ENCODE assay signal across 10 cellular contexts in the genomic region with DNA sequence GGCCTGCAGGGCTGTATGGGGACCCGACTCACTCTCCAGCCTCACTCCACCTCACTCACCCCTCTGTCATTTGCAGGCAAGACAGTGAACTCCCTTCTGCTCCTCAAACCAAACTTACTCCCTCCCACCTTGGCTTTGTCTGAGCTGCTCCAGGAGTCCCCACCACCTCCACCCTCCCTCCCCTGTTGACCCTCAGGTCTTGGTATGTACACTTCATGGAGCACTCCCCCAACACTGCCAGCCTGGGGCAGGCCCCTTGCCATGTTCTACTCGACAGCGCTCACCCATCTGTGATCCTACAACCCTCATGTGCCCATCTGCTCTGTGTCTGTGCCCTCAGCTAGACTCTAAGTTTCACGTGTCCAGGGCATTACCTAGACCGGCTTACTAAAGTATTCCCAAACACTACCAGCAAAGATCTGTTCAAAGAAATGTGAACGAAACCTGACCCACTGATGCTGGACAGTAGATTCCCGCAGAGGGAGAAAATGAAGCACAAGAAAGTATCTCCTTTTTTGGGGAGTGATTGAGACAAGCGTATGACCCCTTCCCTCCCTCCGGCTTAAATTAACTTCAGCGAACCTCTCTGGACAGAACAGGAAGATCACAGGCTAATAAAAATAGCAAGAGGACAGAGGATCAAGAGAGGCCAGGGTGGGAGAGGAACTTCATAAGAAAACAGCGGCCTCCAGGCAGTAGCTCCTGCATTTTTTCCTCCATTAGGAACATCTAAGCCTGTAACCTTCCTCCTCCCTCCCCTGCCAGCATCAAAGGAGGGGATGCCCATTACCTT.
A peak's percentile ranks its signal among the peaks of the same experiment; 100 is the strongest.
DNase-seq lines count a peak whose midpoint lies in the region; ATAC-seq and TF ChIP-seq lines count a peak whose summit lies in the region.
"Had no signal": no experiment of that assay in that cellular context is flagged by ENCODE, and none has a peak within 500 bp of the region (broad histone marks: within the 10 kb centered on the region; RNA-seq: fewer than 3 reads in every experiment).

No MANE protein-coding gene starts in this region.

- 97% methylated on average over 11 of the region's 11 CpGs for WGBS in thymus

- H3K4me1 ChIP-seq in lower lobe of right lung (peaks cover 28% of the 10 kb centered on the region), thymus (ENCODE audit: control insufficient read depth, insufficient read depth, low read length) (peaks cover 15% of the 10 kb centered on the region), HAP-1 (no peaks in the 10 kb centered on the region)

- intact Hi-C loops in lower lobe of right lung (cut with DNase I), result no loop called here

- no peaks in the 10 kb centered on the region for H3K9me3 ChIP-seq in lower lobe of right lung
- no peaks in the 10 kb centered on the region for H3K9me3 ChIP-seq in thymus (ENCODE audit: control insufficient read depth)
- no peaks in the 10 kb centered on the region for H3K9me3 ChIP-seq in HAP-1

- H3K4me3 ChIP-seq in astrocyte of the spinal cord (ENCODE audit: low read depth, low read length), result no peak overlapping the region
- no peak overlapping the region for H3K4me3 ChIP-seq in lower lobe of right lung
- H3K4me3 ChIP-seq in thymus (ENCODE audit: low read length), result no peak overlapping the region
- H3K4me3 ChIP-seq in HAP-1, result no peak overlapping the region

- H3K27me3 ChIP-seq in lower lobe of right lung (ENCODE audit: low read depth), result no peaks in the 10 kb centered on the region
- H3K27me3 ChIP-seq in thymus (ENCODE audit: control insufficient read depth, insufficient read depth), result no peaks in the 10 kb centered on the region
- peaks cover 11% of the 10 kb centered on the region for H3K27me3 ChIP-seq in HAP-1 (ENCODE audit: low read depth)

- H3K9me3 Mint-ChIP-seq in HFFc6, result no peaks in the 10 kb centered on the region
- H3K9me3 Mint-ChIP-seq: activated naive CD4-positive, alpha-beta T cell treated with anti-CD3 and anti-CD28 coated beads, Interleukin-2, amount 50 U/mL, for 24 hours had no signal

- no peaks in the 10 kb centered on the region for H3K36me3 ChIP-seq in lower lobe of right lung
- peaks cover 15% of the 10 kb centered on the region for H3K36me3 ChIP-seq in thymus (ENCODE audit: control insufficient read depth, insufficient read depth)
- no peaks in the 10 kb centered on the region for H3K36me3 ChIP-seq in HAP-1 (replicated peaks)

- peak overlapping the region; percentile 92 for H3K27ac Mint-ChIP-seq in HFFc6

- H3K36me3 Mint-ChIP-seq in HFFc6 (ENCODE audit: low read depth), result peaks cover 29% of the 10 kb centered on the region

- ATAC-seq in lower lobe of right lung (peak; percentile 4 to 22), GM21576 (IDR thresholded peaks at IDR 0.05; ENCODE audit: unreplicated experiment) (no peak), HG03439 (IDR thresholded peaks at IDR 0.05; ENCODE audit: unreplicated experiment) (no peak)

- H3K27ac ChIP-seq in lower lobe of right lung, result peak overlapping the region; percentile 14
- H3K27ac ChIP-seq in thymus (ENCODE audit: low read depth), result peak overlapping the region; percentile 33

- peaks cover 50% of the 10 kb centered on the region for H3K4me1 Mint-ChIP-seq in HFFc6 (ENCODE audit: low read depth)

- H3K4me3 Mint-ChIP-seq in HFFc6, result 0 out of 2 replicates have a peak overlapping the region, but pooled peaks have one; percentile 2
- H3K4me3 Mint-ChIP-seq: activated naive CD4-positive, alpha-beta T cell treated with anti-CD3 and anti-CD28 coated beads, Interleukin-2, amount 50 U/mL, for 24 hours had no signal

- peaks cover 2% of the 10 kb centered on the region; the same call in 1 of the 2 replicates for H3K27me3 Mint-ChIP-seq in HFFc6 (ENCODE audit: insufficient read depth)
- H3K27me3 Mint-ChIP-seq: activated naive CD4-positive, alpha-beta T cell treated with anti-CD3 and anti-CD28 coated beads, Interleukin-2, amount 50 U/mL, for 24 hours had no signal

- in situ Hi-C loops in astrocyte of the spinal cord (cut with HindIII; ENCODE audit: low sequenced_read_pairs) (no loop called here), HAP-1 (cut with MboI; ENCODE audit: low sequenced_read_pairs) (no loop called here)

- DNase-seq in HFFc6 (no peak), astrocyte of the spinal cord (ENCODE audit: low read depth, low spot score) (peak; percentile 17), lower lobe of right lung (no peak), HAP-1 (ENCODE audit: low spot score in 2 of 2) (no peak), mesenteric fat pad (ENCODE audit: low spot score) (no peak)
- DNase-seq: NCI-H510A treated with DMSO at 0.1 percent for 48 hours had no signal

- TF ChIP-seq CTCF in HFFc6 (IDR thresholded peaks at IDR 0.05) (no peak), astrocyte of the spinal cord (IDR thresholded peaks at IDR 0.05; ENCODE audit: low read depth, low read length) (no peak), lower lobe of right lung (IDR thresholded peaks at IDR 0.05) (no peak)

Comparison
In these comparisons a context has a peak if more than half of its experiments do, and no peak if none do; other contexts are left out.
1. ATAC-seq: peak in lower lobe of right lung (2 of 2); none in GM21576 (single experiment) and HG03439 (single experiment).